Comparison of ENCODE assay signal across 27 cellular contexts in genomic region chrX:39767446-39767845, GRCh38.
DNase-seq lines count a peak whose midpoint lies in the region; ATAC-seq and TF ChIP-seq lines count a peak whose summit lies in the region.
"Had no signal": no experiment of that assay in that cellular context is flagged by ENCODE, and none has a peak within 500 bp of the region (broad histone marks: within the 10 kb centered on the region; RNA-seq: fewer than 3 reads in every experiment).

No MANE protein-coding gene starts in this region.

- POLR2A ChIA-PET in activated naive CD8-positive, alpha-beta T cell treated with anti-CD3 and anti-CD28 coated beads, Interleukin-2, amount 10 ng/mL, durations not matched to agents 7 days and 5 days (lab: Charles Lee), result interaction anchor here (1.9 kb wide), 1 partner anchor 87 kb away, joined by 4 read pairs; no protein-coding TSS in a partner anchor

- H3K4me1 ChIP-seq in mesendoderm (ENCODE audit: control insufficient read depth, low read depth, low read length) (peaks cover 3% of the 10 kb centered on the region), thoracic aorta (ENCODE audit: control insufficient read depth in 1 of 2, low read depth in 2 of 2) (peaks cover 0 to 19% of the 10 kb centered on the region in 2 donors)
- H3K4me1 ChIP-seq: left lung, uterus had no signal

- peak overlapping the region; percentile 10 for H3K56ac ChIP-seq in mesendoderm (ENCODE audit: low read length)

- no peaks in the 10 kb centered on the region for H3K9me3 ChIP-seq in thoracic aorta
- H3K9me3 ChIP-seq: adrenal gland, left lung, testis, uterus had no signal

- in situ Hi-C loops in astrocyte of the spinal cord (cut with HindIII; ENCODE audit: low sequenced_read_pairs), result no loop called here

- peaks cover 20% of the 10 kb centered on the region for H3K4me1 Mint-ChIP-seq in activated naive CD8-positive, alpha-beta T cell treated with anti-CD3 and anti-CD28 coated beads, Interleukin-2, amount 10 ng/mL, durations not matched to agents 7 days and 5 days
- H3K4me1 Mint-ChIP-seq in activated naive CD8-positive, alpha-beta T cell treated with anti-CD3 and anti-CD28 coated beads, Interleukin-2, amount 50 U/mL, for 24 hours, result peaks cover 38% of the 10 kb centered on the region

- no peak overlapping the region for H2BK120ac ChIP-seq in mesendoderm (ENCODE audit: low read depth, low read length)

- no peak overlapping the region for H3K9ac ChIP-seq in mesendoderm (ENCODE audit: low read length)

- H3K23ac ChIP-seq in mesendoderm (ENCODE audit: low read length), result no peak overlapping the region

- H4K5ac ChIP-seq in mesendoderm (ENCODE audit: low read length), result no peak overlapping the region

- no peak for DNase-seq in activated naive CD8-positive, alpha-beta T cell treated with anti-CD3 and anti-CD28 coated beads, Interleukin-2, amount 10 ng/mL, durations not matched to agents 7 days and 5 days
- DNase-seq in activated naive CD8-positive, alpha-beta T cell treated with anti-CD3 and anti-CD28 coated beads, Interleukin-2, amount 50 U/mL, for 24 hours, result no peak
- DNase-seq in astrocyte of the spinal cord (ENCODE audit: low read depth, low spot score) (peak; percentile 17), mesendoderm (no peak), thoracic aorta (ENCODE audit: low spot score) (no peak), iPS-NIHi11 (ENCODE audit: low spot score) (no peak), NCI-H146 treated with DMSO at 0.1 percent for 48 hours (lab: John Stamatoyannopoulos, UW; ENCODE audit: unreplicated experiment) (no peak)
- DNase-seq: activated CD4-positive, alpha-beta T cell treated with anti-CD3 and anti-CD28 coated beads, Interleukin-2, amount 50 U/mL, for 48 hours; activated CD4-positive, CD25-positive, alpha-beta regulatory T cell treated with anti-CD3 and anti-CD28 coated beads, Interleukin-2, amount 50 U/mL, for 72 hours; activated naive CD4-positive, alpha-beta T cell treated with Interleukin-2 at 50 U/mL for 16 hours; CD8-positive, alpha-beta T cell; H7; left lung; naive thymus-derived CD4-positive, alpha-beta T cell; NCI-H1417 treated with DMSO at 0.1 percent for 48 hours; NCI-H2081 treated with DMSO at 0.1 percent for 48 hours; NCI-H226; NCI-H526 treated with DMSO at 0.1 percent for 48 hours; PC-9; stimulated activated naive CD4-positive, alpha-beta T cell treated with Interleukin-2 at 50 U/mL for 16 hours; uterus had no signal

- ATAC-seq in activated naive CD8-positive, alpha-beta T cell treated with anti-CD3 and anti-CD28 coated beads, Interleukin-2, amount 10 ng/mL, durations not matched to agents 7 days and 5 days (ENCODE audit: low read depth), result no peak
- no peak for ATAC-seq in activated naive CD8-positive, alpha-beta T cell treated with anti-CD3 and anti-CD28 coated beads, Interleukin-2, amount 50 U/mL, for 24 hours
- peak; percentile 36 for ATAC-seq in thoracic aorta (ENCODE audit: insufficient number of reproducible peaks, low FRiP score, low read depth)
- ATAC-seq in HG02642 (IDR thresholded peaks at IDR 0.05; ENCODE audit: poor library complexity, unreplicated experiment), result no peak
- ATAC-seq: CD8-positive, alpha-beta T cell; K562; left lung; naive thymus-derived CD4-positive, alpha-beta T cell had no signal

- no peaks in the 10 kb centered on the region for H3K27me3 Mint-ChIP-seq in activated naive CD8-positive, alpha-beta T cell treated with anti-CD3 and anti-CD28 coated beads, Interleukin-2, amount 10 ng/mL, durations not matched to agents 7 days and 5 days
- no peaks in the 10 kb centered on the region for H3K27me3 Mint-ChIP-seq in activated naive CD8-positive, alpha-beta T cell treated with anti-CD3 and anti-CD28 coated beads, Interleukin-2, amount 50 U/mL, for 24 hours
- H3K27me3 Mint-ChIP-seq: naive thymus-derived CD4-positive, alpha-beta T cell had no signal

- no CpG with 5 or more reads among the region's 9 CpGs for WGBS in mesendoderm (ENCODE audit: extremely low coverage, insufficient coverage, low lambda C conversion rate)

- peaks cover 2% of the 10 kb centered on the region for H3K36me3 Mint-ChIP-seq in activated naive CD8-positive, alpha-beta T cell treated with anti-CD3 and anti-CD28 coated beads, Interleukin-2, amount 10 ng/mL, durations not matched to agents 7 days and 5 days
- H3K36me3 Mint-ChIP-seq in activated naive CD8-positive, alpha-beta T cell treated with anti-CD3 and anti-CD28 coated beads, Interleukin-2, amount 50 U/mL, for 24 hours (ENCODE audit: low read depth), result no peaks in the 10 kb centered on the region
- H3K36me3 Mint-ChIP-seq: CD8-positive, alpha-beta T cell had no signal

- H3K27me3 ChIP-seq in mesendoderm (ENCODE audit: insufficient read depth, low read length, poor library complexity), result no peaks in the 10 kb centered on the region
- no peaks in the 10 kb centered on the region for H3K27me3 ChIP-seq in thoracic aorta (replicated peaks; ENCODE audit: insufficient read depth)
- H3K27me3 ChIP-seq: left lung, testis, uterus had no signal

- no peaks in the 10 kb centered on the region for H3K79me1 ChIP-seq in mesendoderm (ENCODE audit: low read length)

- H3K79me2 ChIP-seq in mesendoderm (ENCODE audit: control insufficient read depth, insufficient read depth, low read length), result no peaks in the 10 kb centered on the region

- no peaks in the 10 kb centered on the region for H3K36me3 ChIP-seq in mesendoderm (ENCODE audit: control insufficient read depth, insufficient read depth, low read length)
- H3K36me3 ChIP-seq in thoracic aorta, result no peaks in the 10 kb centered on the region
- H3K36me3 ChIP-seq: adrenal gland, left lung, uterus had no signal

- no peak overlapping the region for H2AK5ac ChIP-seq in mesendoderm (ENCODE audit: low read length)

- H3K4ac ChIP-seq in mesendoderm (ENCODE audit: low read depth, low read length), result no peak overlapping the region

- no peak overlapping the region for H2BK5ac ChIP-seq in mesendoderm (ENCODE audit: low read length)

- peak overlapping the region; percentile 54 for H3K27ac Mint-ChIP-seq in activated naive CD8-positive, alpha-beta T cell treated with anti-CD3 and anti-CD28 coated beads, Interleukin-2, amount 10 ng/mL, durations not matched to agents 7 days and 5 days
- no peak overlapping the region for H3K27ac Mint-ChIP-seq in activated naive CD8-positive, alpha-beta T cell treated with anti-CD3 and anti-CD28 coated beads, Interleukin-2, amount 50 U/mL, for 24 hours
- H3K27ac Mint-ChIP-seq: B cell; CD8-positive, alpha-beta T cell had no signal

- no peaks in the 10 kb centered on the region for H3K9me3 Mint-ChIP-seq in activated naive CD8-positive, alpha-beta T cell treated with anti-CD3 and anti-CD28 coated beads, Interleukin-2, amount 10 ng/mL, durations not matched to agents 7 days and 5 days
- no peaks in the 10 kb centered on the region for H3K9me3 Mint-ChIP-seq in activated naive CD8-positive, alpha-beta T cell treated with anti-CD3 and anti-CD28 coated beads, Interleukin-2, amount 50 U/mL, for 24 hours
- H3K9me3 Mint-ChIP-seq: CD8-positive, alpha-beta T cell had no signal

- H3K4me2 ChIP-seq in mesendoderm (ENCODE audit: low read length), result no peak overlapping the region
- H3K4me2 ChIP-seq: PC-9 had no signal

- H3K4me3 ChIP-seq in astrocyte of the spinal cord (ENCODE audit: low read depth, low read length), result no peak overlapping the region
- no peak overlapping the region for H3K4me3 ChIP-seq in mesendoderm (ENCODE audit: low read length)
- H3K4me3 ChIP-seq in thoracic aorta, result peak overlapping the region; percentile 4
- H3K4me3 ChIP-seq: adrenal gland, K562, left lung, PC-9, skin epidermis, testis, uterus had no signal

- no peak overlapping the region for H3K4me3 Mint-ChIP-seq in activated naive CD8-positive, alpha-beta T cell treated with anti-CD3 and anti-CD28 coated beads, Interleukin-2, amount 10 ng/mL, durations not matched to agents 7 days and 5 days
- H3K4me3 Mint-ChIP-seq in activated naive CD8-positive, alpha-beta T cell treated with anti-CD3 and anti-CD28 coated beads, Interleukin-2, amount 50 U/mL, for 24 hours, result no peak overlapping the region
- H3K4me3 Mint-ChIP-seq: B cell; CD8-positive, alpha-beta T cell had no signal

- TF ChIP-seq CTCF in astrocyte of the spinal cord (IDR thresholded peaks at IDR 0.05; ENCODE audit: low read depth, low read length) (no peak), thoracic aorta (IDR thresholded peaks at IDR 0.05) (no peak)

- no peak overlapping the region for H2BK15ac ChIP-seq in mesendoderm (replicated peaks; ENCODE audit: low read depth)

- H3K27ac ChIP-seq in mesendoderm (ENCODE audit: low read depth, low read length), result no peak overlapping the region
- H3K27ac ChIP-seq in thoracic aorta, result peak overlapping the region; percentile 73 to 74
- H3K27ac ChIP-seq: left lung, PC-9, testis, uterus had no signal

- no peak overlapping the region for H4K8ac ChIP-seq in mesendoderm (ENCODE audit: low read depth, low read length)

- peak overlapping the region; percentile 60 for H3K18ac ChIP-seq in mesendoderm (ENCODE audit: low read length)
